In genomic region chr13:92739306-92739818, GRCh38 we compare ENCODE assay signal across 13 cellular contexts.
"Had no signal": no experiment of that assay in that cellular context is flagged by ENCODE, and none has a peak within 500 bp of the region (broad histone marks: within the 10 kb centered on the region; RNA-seq: fewer than 3 reads in every experiment).

No MANE protein-coding gene starts in this region.

- H3K4me1 ChIP-seq: esophagus squamous epithelium, pancreas, stomach had no signal

- H3K27ac ChIP-seq: esophagus squamous epithelium, pancreas, stomach, thoracic aorta, VCaP had no signal

- H3K36me3 ChIP-seq: esophagus squamous epithelium, pancreas, stomach, thoracic aorta had no signal

- H3K4me3 ChIP-seq: esophagus squamous epithelium, pancreas, stomach, thoracic aorta had no signal

- ATAC-seq: activated CD4-positive, alpha-beta T cell treated with anti-CD3 and anti-CD28 coated beads for 36 hours; activated CD8-positive, alpha-beta T cell treated with anti-CD3 and anti-CD28 coated beads for 36 hours; activated naive CD8-positive, alpha-beta T cell treated with anti-CD3 and anti-CD28 coated beads, Interleukin-2, amount 50 U/mL, for 24 hours; activated T-cell treated with anti-CD3 and anti-CD28 coated beads, Interleukin-2, amount 50 U/mL, for 72 hours; pancreas had no signal

- DNase-seq: activated CD4-positive, alpha-beta T cell treated with anti-CD3 and anti-CD28 coated beads for 36 hours; activated CD8-positive, alpha-beta memory T cell treated with anti-CD3 and anti-CD28 coated beads, Interleukin-2, amount 50 U/mL, for 4 hours; activated CD8-positive, alpha-beta T cell treated with anti-CD3 and anti-CD28 coated beads for 36 hours; activated naive CD8-positive, alpha-beta T cell treated with anti-CD3 and anti-CD28 coated beads, Interleukin-2, amount 50 U/mL, for 24 hours; activated T-cell treated with anti-CD3 and anti-CD28 coated beads, Interleukin-2, amount 50 U/mL, for 72 hours; esophagus squamous epithelium; midbrain; pancreas; stimulated activated CD4-positive, alpha-beta T cell treated with anti-CD3 and anti-CD28 coated beads, Interleukin-15, amount 100 ng/mL, for 24 hours; stimulated activated CD4-positive, alpha-beta T cell treated with anti-CD3 and anti-CD28 coated beads, Interleukin-4, amount 100 ng/mL, for 24 hours; stomach had no signal

- H3K27me3 ChIP-seq: esophagus squamous epithelium, pancreas, stomach had no signal

- H3K9me3 ChIP-seq: esophagus squamous epithelium, pancreas, thoracic aorta had no signal
